1 cellular context compared by ENCODE assay signal in the genomic region with DNA sequence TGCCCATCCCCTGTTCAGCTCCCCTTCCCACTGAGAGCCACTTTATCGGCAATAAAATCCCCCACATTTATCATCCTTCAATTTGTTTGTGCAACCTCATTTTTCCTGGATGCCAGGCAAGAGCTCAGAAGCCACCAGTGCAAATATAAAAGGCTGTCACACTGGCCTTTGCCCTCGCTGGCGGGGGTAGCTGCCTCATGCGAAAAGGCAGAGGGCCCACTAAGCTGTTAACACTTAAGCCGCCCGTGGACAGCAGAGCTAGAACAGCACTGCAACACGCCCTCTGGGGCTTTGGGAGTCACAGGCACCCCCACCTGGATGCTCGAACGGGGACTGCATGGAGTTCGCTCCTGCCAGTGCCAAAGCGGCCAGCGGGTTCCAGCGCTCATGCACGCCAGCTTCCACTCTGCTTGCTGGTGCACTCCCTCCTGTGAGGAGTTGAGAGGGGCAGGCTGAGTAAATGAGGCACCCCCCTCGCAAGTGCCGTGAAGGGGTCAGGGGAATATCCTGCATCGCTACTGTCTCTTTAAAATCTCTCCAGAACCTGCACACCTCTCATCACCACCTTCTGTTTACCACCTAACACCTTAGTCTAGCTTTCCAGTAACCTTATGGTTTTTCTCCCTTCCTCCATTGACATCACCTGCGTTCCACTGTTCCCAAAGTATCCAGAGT.
A peak's percentile ranks its signal among the peaks of the same experiment; 100 is the strongest.
TF ChIP-seq lines count a peak whose summit lies in the region.

No MANE protein-coding gene starts in this region.

TF ChIP-seq in HepG2, 621 proteins besides CTCF, POLR2A, EP300 and RAD21 (continued from another document and continues in another):
- TF ChIP-seq, protein P1, sequence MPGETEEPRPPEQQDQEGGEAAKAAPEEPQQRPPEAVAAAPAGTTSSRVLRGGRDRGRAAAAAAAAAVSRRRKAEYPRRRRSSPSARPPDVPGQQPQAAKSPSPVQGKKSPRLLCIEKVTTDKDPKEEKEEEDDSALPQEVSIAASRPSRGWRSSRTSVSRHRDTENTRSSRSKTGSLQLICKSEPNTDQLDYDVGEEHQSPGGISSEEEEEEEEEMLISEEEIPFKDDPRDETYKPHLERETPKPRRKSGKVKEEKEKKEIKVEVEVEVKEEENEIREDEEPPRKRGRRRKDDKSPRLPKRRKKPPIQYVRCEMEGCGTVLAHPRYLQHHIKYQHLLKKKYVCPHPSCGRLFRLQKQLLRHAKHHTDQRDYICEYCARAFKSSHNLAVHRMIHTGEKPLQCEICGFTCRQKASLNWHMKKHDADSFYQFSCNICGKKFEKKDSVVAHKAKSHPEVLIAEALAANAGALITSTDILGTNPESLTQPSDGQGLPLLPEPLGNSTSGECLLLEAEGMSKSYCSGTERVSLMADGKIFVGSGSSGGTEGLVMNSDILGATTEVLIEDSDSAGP (CRISPR knock-in tag; IDR thresholded peaks at IDR 0.05; ENCODE audit: borderline replicate concordance): peak; percentile 98
- TF ChIP-seq RXRA (CRISPR knock-in tag; IDR thresholded peaks at IDR 0.05) (peak; percentile 77), YEATS4 (CRISPR knock-in tag; IDR thresholded peaks at IDR 0.05; ENCODE audit: borderline replicate concordance) (peak; percentile 47), ZNF44 (CRISPR knock-in tag; IDR thresholded peaks at IDR 0.05) (no peak), HNF4A (CRISPR knock-in tag; IDR thresholded peaks at IDR 0.05) (peak; percentile 91), XRCC5 (optimal IDR thresholded peaks at IDR 0.05; ENCODE audit: low read length) (peak; percentile 40), HNRNPL (IDR thresholded peaks at IDR 0.05; ENCODE audit: low read depth, low read length) (peak; percentile 88), NFE2L2 (IDR thresholded peaks at IDR 0.05; ENCODE audit: low read length) (no peak), ZNF292 (CRISPR knock-in tag; IDR thresholded peaks at IDR 0.05; ENCODE audit: borderline replicate concordance, low read depth) (peak; percentile 89), HOXA7 (CRISPR knock-in tag; IDR thresholded peaks at IDR 0.05) (no peak), KDM3A (CRISPR knock-in tag; IDR thresholded peaks at IDR 0.05; ENCODE audit: low read depth) (peak; percentile 71; the same call in 1 of the 2 replicates), HHEX (CRISPR knock-in tag; IDR thresholded peaks at IDR 0.05) (no peak), ZSCAN9 (CRISPR knock-in tag; IDR thresholded peaks at IDR 0.05; ENCODE audit: borderline replicate concordance) (0 out of 2 replicates have a peak, but pooled peaks have one; percentile 55), HNF4G (IDR thresholded peaks at IDR 0.05; ENCODE audit: borderline replicate concordance, low read depth, low read length) (peak; percentile 75), HNF4G (CRISPR knock-in tag; IDR thresholded peaks at IDR 0.05; ENCODE audit: borderline replicate concordance, low read depth) (peak; percentile 69; the same call in 1 of the 2 replicates), ZBTB7B (CRISPR knock-in tag; IDR thresholded peaks at IDR 0.05) (peak; percentile 62), CEBPG (CRISPR knock-in tag; IDR thresholded peaks at IDR 0.05) (peak; percentile 57; the same call in 1 of the 2 replicates), MED1 (CRISPR knock-in tag; IDR thresholded peaks at IDR 0.05) (peak; percentile 75), KLF13 (CRISPR knock-in tag; IDR thresholded peaks at IDR 0.05) (no peak), ZNF30 (CRISPR knock-in tag; IDR thresholded peaks at IDR 0.05) (no peak), HDAC1 (CRISPR knock-in tag; IDR thresholded peaks at IDR 0.05) (peak; percentile 69), REPIN1 (CRISPR knock-in tag; IDR thresholded peaks at IDR 0.05; ENCODE audit: borderline replicate concordance, low read depth) (peak; percentile 79; the same call in 1 of the 2 replicates), ZNF225 (CRISPR knock-in tag; IDR thresholded peaks at IDR 0.05) (peak; percentile 48; the same call in 1 of the 2 replicates), NCOA2 (CRISPR knock-in tag; IDR thresholded peaks at IDR 0.05) (peak; percentile 74)
- TF ChIP-seq, protein P2, sequence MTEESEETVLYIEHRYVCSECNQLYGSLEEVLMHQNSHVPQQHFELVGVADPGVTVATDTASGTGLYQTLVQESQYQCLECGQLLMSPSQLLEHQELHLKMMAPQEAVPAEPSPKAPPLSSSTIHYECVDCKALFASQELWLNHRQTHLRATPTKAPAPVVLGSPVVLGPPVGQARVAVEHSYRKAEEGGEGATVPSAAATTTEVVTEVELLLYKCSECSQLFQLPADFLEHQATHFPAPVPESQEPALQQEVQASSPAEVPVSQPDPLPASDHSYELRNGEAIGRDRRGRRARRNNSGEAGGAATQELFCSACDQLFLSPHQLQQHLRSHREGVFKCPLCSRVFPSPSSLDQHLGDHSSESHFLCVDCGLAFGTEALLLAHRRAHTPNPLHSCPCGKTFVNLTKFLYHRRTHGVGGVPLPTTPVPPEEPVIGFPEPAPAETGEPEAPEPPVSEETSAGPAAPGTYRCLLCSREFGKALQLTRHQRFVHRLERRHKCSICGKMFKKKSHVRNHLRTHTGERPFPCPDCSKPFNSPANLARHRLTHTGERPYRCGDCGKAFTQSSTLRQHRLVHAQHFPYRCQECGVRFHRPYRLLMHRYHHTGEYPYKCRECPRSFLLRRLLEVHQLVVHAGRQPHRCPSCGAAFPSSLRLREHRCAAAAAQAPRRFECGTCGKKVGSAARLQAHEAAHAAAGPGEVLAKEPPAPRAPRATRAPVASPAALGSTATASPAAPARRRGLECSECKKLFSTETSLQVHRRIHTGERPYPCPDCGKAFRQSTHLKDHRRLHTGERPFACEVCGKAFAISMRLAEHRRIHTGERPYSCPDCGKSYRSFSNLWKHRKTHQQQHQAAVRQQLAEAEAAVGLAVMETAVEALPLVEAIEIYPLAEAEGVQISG (CRISPR knock-in tag; IDR thresholded peaks at IDR 0.05): peak; percentile 50; the same call in 1 of the 2 replicates
- TF ChIP-seq, protein P3, sequence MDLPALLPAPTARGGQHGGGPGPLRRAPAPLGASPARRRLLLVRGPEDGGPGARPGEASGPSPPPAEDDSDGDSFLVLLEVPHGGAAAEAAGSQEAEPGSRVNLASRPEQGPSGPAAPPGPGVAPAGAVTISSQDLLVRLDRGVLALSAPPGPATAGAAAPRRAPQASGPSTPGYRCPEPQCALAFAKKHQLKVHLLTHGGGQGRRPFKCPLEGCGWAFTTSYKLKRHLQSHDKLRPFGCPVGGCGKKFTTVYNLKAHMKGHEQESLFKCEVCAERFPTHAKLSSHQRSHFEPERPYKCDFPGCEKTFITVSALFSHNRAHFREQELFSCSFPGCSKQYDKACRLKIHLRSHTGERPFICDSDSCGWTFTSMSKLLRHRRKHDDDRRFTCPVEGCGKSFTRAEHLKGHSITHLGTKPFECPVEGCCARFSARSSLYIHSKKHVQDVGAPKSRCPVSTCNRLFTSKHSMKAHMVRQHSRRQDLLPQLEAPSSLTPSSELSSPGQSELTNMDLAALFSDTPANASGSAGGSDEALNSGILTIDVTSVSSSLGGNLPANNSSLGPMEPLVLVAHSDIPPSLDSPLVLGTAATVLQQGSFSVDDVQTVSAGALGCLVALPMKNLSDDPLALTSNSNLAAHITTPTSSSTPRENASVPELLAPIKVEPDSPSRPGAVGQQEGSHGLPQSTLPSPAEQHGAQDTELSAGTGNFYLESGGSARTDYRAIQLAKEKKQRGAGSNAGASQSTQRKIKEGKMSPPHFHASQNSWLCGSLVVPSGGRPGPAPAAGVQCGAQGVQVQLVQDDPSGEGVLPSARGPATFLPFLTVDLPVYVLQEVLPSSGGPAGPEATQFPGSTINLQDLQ (CRISPR knock-in tag; IDR thresholded peaks at IDR 0.05): 0 out of 2 replicates have a peak, but pooled peaks have one; percentile 61
- TF ChIP-seq, protein P4, sequence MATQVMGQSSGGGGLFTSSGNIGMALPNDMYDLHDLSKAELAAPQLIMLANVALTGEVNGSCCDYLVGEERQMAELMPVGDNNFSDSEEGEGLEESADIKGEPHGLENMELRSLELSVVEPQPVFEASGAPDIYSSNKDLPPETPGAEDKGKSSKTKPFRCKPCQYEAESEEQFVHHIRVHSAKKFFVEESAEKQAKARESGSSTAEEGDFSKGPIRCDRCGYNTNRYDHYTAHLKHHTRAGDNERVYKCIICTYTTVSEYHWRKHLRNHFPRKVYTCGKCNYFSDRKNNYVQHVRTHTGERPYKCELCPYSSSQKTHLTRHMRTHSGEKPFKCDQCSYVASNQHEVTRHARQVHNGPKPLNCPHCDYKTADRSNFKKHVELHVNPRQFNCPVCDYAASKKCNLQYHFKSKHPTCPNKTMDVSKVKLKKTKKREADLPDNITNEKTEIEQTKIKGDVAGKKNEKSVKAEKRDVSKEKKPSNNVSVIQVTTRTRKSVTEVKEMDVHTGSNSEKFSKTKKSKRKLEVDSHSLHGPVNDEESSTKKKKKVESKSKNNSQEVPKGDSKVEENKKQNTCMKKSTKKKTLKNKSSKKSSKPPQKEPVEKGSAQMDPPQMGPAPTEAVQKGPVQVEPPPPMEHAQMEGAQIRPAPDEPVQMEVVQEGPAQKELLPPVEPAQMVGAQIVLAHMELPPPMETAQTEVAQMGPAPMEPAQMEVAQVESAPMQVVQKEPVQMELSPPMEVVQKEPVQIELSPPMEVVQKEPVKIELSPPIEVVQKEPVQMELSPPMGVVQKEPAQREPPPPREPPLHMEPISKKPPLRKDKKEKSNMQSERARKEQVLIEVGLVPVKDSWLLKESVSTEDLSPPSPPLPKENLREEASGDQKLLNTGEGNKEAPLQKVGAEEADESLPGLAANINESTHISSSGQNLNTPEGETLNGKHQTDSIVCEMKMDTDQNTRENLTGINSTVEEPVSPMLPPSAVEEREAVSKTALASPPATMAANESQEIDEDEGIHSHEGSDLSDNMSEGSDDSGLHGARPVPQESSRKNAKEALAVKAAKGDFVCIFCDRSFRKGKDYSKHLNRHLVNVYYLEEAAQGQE (IDR thresholded peaks at IDR 0.05; ENCODE audit: borderline replicate concordance in 1 of 2, low read depth in 1 of 2, low read length in 2 of 2): peak in 1 of 2 experiments; percentile 24; a peak in 1 of 4 replicates
- TF ChIP-seq, protein P5, sequence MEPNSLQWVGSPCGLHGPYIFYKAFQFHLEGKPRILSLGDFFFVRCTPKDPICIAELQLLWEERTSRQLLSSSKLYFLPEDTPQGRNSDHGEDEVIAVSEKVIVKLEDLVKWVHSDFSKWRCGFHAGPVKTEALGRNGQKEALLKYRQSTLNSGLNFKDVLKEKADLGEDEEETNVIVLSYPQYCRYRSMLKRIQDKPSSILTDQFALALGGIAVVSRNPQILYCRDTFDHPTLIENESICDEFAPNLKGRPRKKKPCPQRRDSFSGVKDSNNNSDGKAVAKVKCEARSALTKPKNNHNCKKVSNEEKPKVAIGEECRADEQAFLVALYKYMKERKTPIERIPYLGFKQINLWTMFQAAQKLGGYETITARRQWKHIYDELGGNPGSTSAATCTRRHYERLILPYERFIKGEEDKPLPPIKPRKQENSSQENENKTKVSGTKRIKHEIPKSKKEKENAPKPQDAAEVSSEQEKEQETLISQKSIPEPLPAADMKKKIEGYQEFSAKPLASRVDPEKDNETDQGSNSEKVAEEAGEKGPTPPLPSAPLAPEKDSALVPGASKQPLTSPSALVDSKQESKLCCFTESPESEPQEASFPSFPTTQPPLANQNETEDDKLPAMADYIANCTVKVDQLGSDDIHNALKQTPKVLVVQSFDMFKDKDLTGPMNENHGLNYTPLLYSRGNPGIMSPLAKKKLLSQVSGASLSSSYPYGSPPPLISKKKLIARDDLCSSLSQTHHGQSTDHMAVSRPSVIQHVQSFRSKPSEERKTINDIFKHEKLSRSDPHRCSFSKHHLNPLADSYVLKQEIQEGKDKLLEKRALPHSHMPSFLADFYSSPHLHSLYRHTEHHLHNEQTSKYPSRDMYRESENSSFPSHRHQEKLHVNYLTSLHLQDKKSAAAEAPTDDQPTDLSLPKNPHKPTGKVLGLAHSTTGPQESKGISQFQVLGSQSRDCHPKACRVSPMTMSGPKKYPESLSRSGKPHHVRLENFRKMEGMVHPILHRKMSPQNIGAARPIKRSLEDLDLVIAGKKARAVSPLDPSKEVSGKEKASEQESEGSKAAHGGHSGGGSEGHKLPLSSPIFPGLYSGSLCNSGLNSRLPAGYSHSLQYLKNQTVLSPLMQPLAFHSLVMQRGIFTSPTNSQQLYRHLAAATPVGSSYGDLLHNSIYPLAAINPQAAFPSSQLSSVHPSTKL (CRISPR knock-in tag; IDR thresholded peaks at IDR 0.05): peak; percentile 78
- TF ChIP-seq, protein P6, sequence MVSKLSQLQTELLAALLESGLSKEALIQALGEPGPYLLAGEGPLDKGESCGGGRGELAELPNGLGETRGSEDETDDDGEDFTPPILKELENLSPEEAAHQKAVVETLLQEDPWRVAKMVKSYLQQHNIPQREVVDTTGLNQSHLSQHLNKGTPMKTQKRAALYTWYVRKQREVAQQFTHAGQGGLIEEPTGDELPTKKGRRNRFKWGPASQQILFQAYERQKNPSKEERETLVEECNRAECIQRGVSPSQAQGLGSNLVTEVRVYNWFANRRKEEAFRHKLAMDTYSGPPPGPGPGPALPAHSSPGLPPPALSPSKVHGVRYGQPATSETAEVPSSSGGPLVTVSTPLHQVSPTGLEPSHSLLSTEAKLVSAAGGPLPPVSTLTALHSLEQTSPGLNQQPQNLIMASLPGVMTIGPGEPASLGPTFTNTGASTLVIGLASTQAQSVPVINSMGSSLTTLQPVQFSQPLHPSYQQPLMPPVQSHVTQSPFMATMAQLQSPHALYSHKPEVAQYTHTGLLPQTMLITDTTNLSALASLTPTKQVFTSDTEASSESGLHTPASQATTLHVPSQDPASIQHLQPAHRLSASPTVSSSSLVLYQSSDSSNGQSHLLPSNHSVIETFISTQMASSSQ (IDR thresholded peaks at IDR 0.05; ENCODE audit: low read depth): no peak
- TF ChIP-seq, protein P6 (CRISPR knock-in tag; IDR thresholded peaks at IDR 0.05; ENCODE audit: borderline replicate concordance): no peak
